Comparison of ENCODE assay signal across 9 cellular contexts in the genomic region with DNA sequence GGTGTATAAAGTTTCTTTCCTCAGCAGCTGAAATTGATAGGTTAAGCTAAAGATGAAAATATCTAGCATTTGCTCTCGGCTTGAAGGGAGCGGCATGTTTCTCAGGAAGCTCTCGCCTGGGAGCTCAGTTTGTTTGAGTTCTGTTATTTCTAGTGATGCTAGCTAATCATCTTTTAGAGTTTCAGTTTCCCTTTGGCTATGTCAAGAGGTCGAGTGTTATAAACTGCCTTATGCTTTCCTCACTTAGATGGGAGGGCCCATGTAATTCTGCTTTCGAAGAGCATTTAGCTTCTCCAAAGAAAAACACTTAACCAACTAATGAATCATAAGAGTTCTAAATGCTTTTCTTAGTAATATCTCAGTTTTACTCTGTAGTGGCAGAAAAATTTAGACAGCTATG. TPM values are rescaled to one million over a fixed set of nuclear protein-coding genes. Genes with fewer than 3 reads are reported as not detected.
DNase-seq lines count a peak whose midpoint lies in the region; ATAC-seq and TF ChIP-seq lines count a peak whose summit lies in the region.
"Had no signal": no experiment of that assay in that cellular context is flagged by ENCODE, and none has a peak within 500 bp of the region (broad histone marks: within the 10 kb centered on the region; RNA-seq: fewer than 3 reads in every experiment).

No MANE protein-coding gene starts in this region.

- ATAC-seq in activated CD8-positive, alpha-beta memory T cell treated with anti-CD3 and anti-CD28 coated beads, Interleukin-2, amount 10 ng/mL, durations not matched to agents 7 days and 5 days, result peak; percentile 99
- peak; percentile 95 for ATAC-seq in HG02763 (IDR thresholded peaks at IDR 0.05; ENCODE audit: unreplicated experiment)
- ATAC-seq in stimulated activated naive CD8-positive, alpha-beta T cell treated with anti-CD3 and anti-CD28 coated beads, Interleukin-15, amount 100 ng/mL, for 72 hours, result peak; percentile 97

- intact Hi-C loops in posterior vena cava (cut with DNase I), result no loop called here

- no peak for DNase-seq in activated CD8-positive, alpha-beta memory T cell treated with anti-CD3 and anti-CD28 coated beads, Interleukin-2, amount 10 ng/mL, durations not matched to agents 7 days and 5 days
- no peak for DNase-seq in activated CD8-positive, alpha-beta memory T cell treated with anti-CD3 and anti-CD28 coated beads, Interleukin-2, amount 50 U/mL, for 4 hours
- DNase-seq in RPMI8226 (peak; percentile 86), foreskin fibroblast (peak; percentile 29 to 69), posterior vena cava (ENCODE audit: low spot score) (no peak), amygdala (lab: John Stamatoyannopoulos, UW) (no peak)
- no peak for DNase-seq in stimulated activated naive CD8-positive, alpha-beta T cell treated with anti-CD3 and anti-CD28 coated beads, Interleukin-15, amount 100 ng/mL, for 72 hours

- H3K9me3 Mint-ChIP-seq in activated CD8-positive, alpha-beta memory T cell treated with anti-CD3 and anti-CD28 coated beads, Interleukin-2, amount 10 ng/mL, durations not matched to agents 7 days and 5 days (ENCODE audit: low read depth), result peaks cover 4% of the 10 kb centered on the region
- peaks cover 0 to 6% of the 10 kb centered on the region in 2 donors for H3K9me3 Mint-ChIP-seq in stimulated activated naive CD8-positive, alpha-beta T cell treated with anti-CD3 and anti-CD28 coated beads, Interleukin-15, amount 100 ng/mL, for 72 hours

- peaks cover 5% of the 10 kb centered on the region for H3K27me3 Mint-ChIP-seq in activated CD8-positive, alpha-beta memory T cell treated with anti-CD3 and anti-CD28 coated beads, Interleukin-2, amount 10 ng/mL, durations not matched to agents 7 days and 5 days
- no peaks in the 10 kb centered on the region for H3K27me3 Mint-ChIP-seq in stimulated activated naive CD8-positive, alpha-beta T cell treated with anti-CD3 and anti-CD28 coated beads, Interleukin-15, amount 100 ng/mL, for 72 hours

- H3K4me1 Mint-ChIP-seq in activated CD8-positive, alpha-beta memory T cell treated with anti-CD3 and anti-CD28 coated beads, Interleukin-2, amount 10 ng/mL, durations not matched to agents 7 days and 5 days, result peaks cover 18% of the 10 kb centered on the region
- H3K4me1 Mint-ChIP-seq in stimulated activated naive CD8-positive, alpha-beta T cell treated with anti-CD3 and anti-CD28 coated beads, Interleukin-15, amount 100 ng/mL, for 72 hours, result peaks cover 29% of the 10 kb centered on the region

- H3K36me3 Mint-ChIP-seq in activated CD8-positive, alpha-beta memory T cell treated with anti-CD3 and anti-CD28 coated beads, Interleukin-2, amount 10 ng/mL, durations not matched to agents 7 days and 5 days, result peaks cover 3% of the 10 kb centered on the region

- peak overlapping the region; percentile 76 for H3K27ac Mint-ChIP-seq in activated CD8-positive, alpha-beta memory T cell treated with anti-CD3 and anti-CD28 coated beads, Interleukin-2, amount 10 ng/mL, durations not matched to agents 7 days and 5 days
- H3K27ac Mint-ChIP-seq in stimulated activated naive CD8-positive, alpha-beta T cell treated with anti-CD3 and anti-CD28 coated beads, Interleukin-15, amount 100 ng/mL, for 72 hours, result peak overlapping the region in 1 of 2 donors; percentile 48

- peak overlapping the region; percentile 31 for H3K4me3 Mint-ChIP-seq in activated CD8-positive, alpha-beta memory T cell treated with anti-CD3 and anti-CD28 coated beads, Interleukin-2, amount 10 ng/mL, durations not matched to agents 7 days and 5 days
- peak overlapping the region; percentile 38 to 63 for H3K4me3 Mint-ChIP-seq in stimulated activated naive CD8-positive, alpha-beta T cell treated with anti-CD3 and anti-CD28 coated beads, Interleukin-15, amount 100 ng/mL, for 72 hours

- CTCF ChIA-PET in activated CD8-positive, alpha-beta memory T cell treated with anti-CD3 and anti-CD28 coated beads, Interleukin-2, amount 10 ng/mL, durations not matched to agents 7 days and 5 days (lab: Charles Lee), result interaction anchor here (0.8 to 1.8 kb wide), 7 partner anchors 13 to 289 kb away, joined by 3 to 6 read pairs (median 3); a partner anchor contains a TSS

- TF ChIP-seq CTCF in foreskin fibroblast (IDR thresholded peaks at IDR 0.05; ENCODE audit: low read depth, low read length), result no peak

- peak overlapping the region in 1 of 2 donors; percentile 1 for H3K4me3 ChIP-seq in foreskin fibroblast (ENCODE audit: low read depth in 1 of 2, low read length in 2 of 2)
- H3K4me3 ChIP-seq: BLaER1 treated with 17β-estradiol and CSF1 and Interleukin-3, amounts not matched to agents 10 nM and 100 nM had no signal

RNA-seq across cellular contexts. Expression of a gene that starts 33.6 kb away (rescaled TPM):
- total RNA-seq in activated CD8-positive, alpha-beta memory T cell treated with anti-CD3 and anti-CD28 coated beads, Interleukin-2, amount 10 ng/mL, durations not matched to agents 7 days and 5 days, result under 1 TPM; 0.20 to 0.26 TPM
- 1 to 10 TPM; 6.9 to 7.5 TPM for total RNA-seq in posterior vena cava

RNA-seq across cellular contexts. Expression of a gene that starts 52.9 kb away (rescaled TPM):
- not detected for total RNA-seq in activated CD8-positive, alpha-beta memory T cell treated with anti-CD3 and anti-CD28 coated beads, Interleukin-2, amount 10 ng/mL, durations not matched to agents 7 days and 5 days
- total RNA-seq in posterior vena cava, result not detected

Comparison
In these comparisons a context has a peak if more than half of its experiments do, and no peak if none do; other contexts are left out.
1. DNase-seq: peak in RPMI8226 (single experiment) and foreskin fibroblast (2 of 2); none in activated CD8-positive, alpha-beta memory T cell treated with anti-CD3 and anti-CD28 coated beads, Interleukin-2, amount 10 ng/mL, durations not matched to agents 7 days and 5 days (single experiment), activated CD8-positive, alpha-beta memory T cell treated with anti-CD3 and anti-CD28 coated beads, Interleukin-2, amount 50 U/mL, for 4 hours (single experiment), stimulated activated naive CD8-positive, alpha-beta T cell treated with anti-CD3 and anti-CD28 coated beads, Interleukin-15, amount 100 ng/mL, for 72 hours (0 of 2), posterior vena cava (single experiment) and amygdala (0 of 56).
2. RNA of a gene that starts 33.6 kb away (total RNA-seq): 6.9 to 7.5 TPM in posterior vena cava; 0.20 to 0.26 TPM in activated CD8-positive, alpha-beta memory T cell treated with anti-CD3 and anti-CD28 coated beads, Interleukin-2, amount 10 ng/mL, durations not matched to agents 7 days and 5 days; every median in the first group is over 4 times any median in the second.
3. Peak in every context shown above with its lines, with median percentiles within 50 percentile points of each other: ATAC-seq.